In the genomic region with DNA sequence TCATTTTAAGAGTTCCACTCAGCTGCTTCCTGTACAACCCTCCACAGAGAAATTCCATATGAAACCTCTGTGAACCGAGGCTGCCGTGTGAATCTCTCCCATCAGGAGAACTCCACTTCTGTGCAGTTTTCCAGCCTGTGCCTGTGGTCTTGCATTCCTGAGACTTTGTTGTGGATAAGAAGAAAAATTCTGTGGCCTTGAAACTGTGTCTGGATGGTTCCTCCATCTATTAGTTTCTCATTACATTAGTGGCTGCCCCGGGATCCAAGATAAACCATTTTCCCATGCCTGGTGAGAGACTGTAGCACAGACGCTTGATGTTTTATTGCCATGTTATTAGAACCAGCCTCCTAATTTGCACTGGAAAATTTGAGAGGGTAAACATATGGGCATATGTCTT, we compare ENCODE assay signal across 23 cellular contexts.
"Had no signal": no experiment of that assay in that cellular context is flagged by ENCODE, and none has a peak within 500 bp of the region (broad histone marks: within the 10 kb centered on the region; RNA-seq: fewer than 3 reads in every experiment).

No MANE protein-coding gene starts in this region.

- H3K27ac Mint-ChIP-seq: activated CD4-positive, alpha-beta memory T cell treated with anti-CD3 and anti-CD28 coated beads, Interleukin-2, amount 10 ng/mL, durations not matched to agents 7 days and 5 days; activated CD4-positive, alpha-beta T cell treated with anti-CD3 and anti-CD28 coated beads, Interleukin-2, amount 10 ng/mL, durations not matched to agents 24 days and 14 days; activated naive CD4-positive, alpha-beta T cell treated with anti-CD3 and anti-CD28 coated beads, Interleukin-2, amount 10 ng/mL, durations not matched to agents 7 days and 5 days; activated T-cell treated with anti-CD3 and anti-CD28 coated beads, Interleukin-2, amount 50 U/mL, for 72 hours; T-helper 2 cell treated with Interferon-gamma antibody and Interleukin-4, amounts not matched to agents 5 μg/mL and 100 μg/mL, for 36 hours had no signal

- H3K36me3 ChIP-seq: brain microvascular endothelial cell, gastrocnemius medialis, upper lobe of right lung had no signal

- H3K9me3 Mint-ChIP-seq: activated CD4-positive, alpha-beta memory T cell treated with anti-CD3 and anti-CD28 coated beads, Interleukin-2, amount 10 ng/mL, durations not matched to agents 7 days and 5 days; T-helper 2 cell treated with Interferon-gamma antibody and Interleukin-4, amounts not matched to agents 5 μg/mL and 100 μg/mL, for 36 hours had no signal

- DNase-seq: activated CD4-positive, alpha-beta memory T cell treated with anti-CD3 and anti-CD28 coated beads, Interleukin-2, amount 10 ng/mL, durations not matched to agents 7 days and 5 days; activated CD4-positive, alpha-beta T cell treated with anti-CD3 and anti-CD28 coated beads, Interleukin-2, amount 10 ng/mL, durations not matched to agents 24 days and 14 days; activated effector memory CD4-positive, alpha-beta T cell treated with Interleukin-2 at 50 U/mL for 16 hours; activated naive CD4-positive, alpha-beta T cell treated with anti-CD3 and anti-CD28 coated beads, Interleukin-2, amount 10 ng/mL, durations not matched to agents 7 days and 5 days; activated T-cell treated with anti-CD3 and anti-CD28 coated beads, Interleukin-2, amount 50 U/mL, for 72 hours; brain microvascular endothelial cell; caudate nucleus; effector memory CD4-positive, alpha-beta T cell; gastrocnemius medialis; hippocampal formation; left ventricle myocardium inferior; nucleus accumbens; small intestine; stimulated activated CD4-positive, alpha-beta T cell treated with anti-CD3 and anti-CD28 coated beads, Interleukin-15, amount 100 ng/mL, for 24 hours; stimulated activated CD4-positive, alpha-beta T cell treated with anti-CD3 and anti-CD28 coated beads, Interleukin-2, amount 100 ng/mL, for 48 hours; stimulated activated CD8-positive, alpha-beta memory T cell treated with anti-CD3 and anti-CD28 coated beads, Interleukin-4, amount 100 ng/mL, for 48 hours; stimulated activated naive CD4-positive, alpha-beta T cell; testis; upper lobe of right lung had no signal

- ATAC-seq: activated CD4-positive, CD25-positive, alpha-beta regulatory T cell treated with anti-CD3 and anti-CD28 coated beads, Interleukin-2, amount 50 U/mL, for 24 hours; activated T-cell treated with anti-CD3 and anti-CD28 coated beads, Interleukin-2, amount 50 U/mL, for 72 hours; esophagus mucosa; gastrocnemius medialis; sciatic nerve; upper lobe of right lung had no signal

- H3K27me3 Mint-ChIP-seq: activated CD4-positive, alpha-beta memory T cell treated with anti-CD3 and anti-CD28 coated beads, Interleukin-2, amount 10 ng/mL, durations not matched to agents 7 days and 5 days; activated CD4-positive, alpha-beta T cell treated with anti-CD3 and anti-CD28 coated beads, Interleukin-2, amount 10 ng/mL, durations not matched to agents 24 days and 14 days; activated naive CD4-positive, alpha-beta T cell treated with anti-CD3 and anti-CD28 coated beads, Interleukin-2, amount 10 ng/mL, durations not matched to agents 7 days and 5 days had no signal

- H3K27me3 ChIP-seq: brain microvascular endothelial cell, gastrocnemius medialis, testis, upper lobe of right lung had no signal

- H3K4me3 Mint-ChIP-seq: activated CD4-positive, alpha-beta memory T cell treated with anti-CD3 and anti-CD28 coated beads, Interleukin-2, amount 10 ng/mL, durations not matched to agents 7 days and 5 days; activated CD4-positive, alpha-beta T cell treated with anti-CD3 and anti-CD28 coated beads, Interleukin-2, amount 10 ng/mL, durations not matched to agents 24 days and 14 days; activated naive CD4-positive, alpha-beta T cell treated with anti-CD3 and anti-CD28 coated beads, Interleukin-2, amount 10 ng/mL, durations not matched to agents 7 days and 5 days; activated T-cell treated with anti-CD3 and anti-CD28 coated beads, Interleukin-2, amount 50 U/mL, for 72 hours; T-helper 2 cell treated with Interferon-gamma antibody and Interleukin-4, amounts not matched to agents 5 μg/mL and 100 μg/mL, for 36 hours had no signal

- H3K4me3 ChIP-seq: gastrocnemius medialis, left ventricle myocardium inferior, testis, upper lobe of right lung had no signal

- H3K36me3 Mint-ChIP-seq: activated naive CD4-positive, alpha-beta T cell treated with anti-CD3 and anti-CD28 coated beads, Interleukin-2, amount 10 ng/mL, durations not matched to agents 7 days and 5 days had no signal
